In the genomic region with DNA sequence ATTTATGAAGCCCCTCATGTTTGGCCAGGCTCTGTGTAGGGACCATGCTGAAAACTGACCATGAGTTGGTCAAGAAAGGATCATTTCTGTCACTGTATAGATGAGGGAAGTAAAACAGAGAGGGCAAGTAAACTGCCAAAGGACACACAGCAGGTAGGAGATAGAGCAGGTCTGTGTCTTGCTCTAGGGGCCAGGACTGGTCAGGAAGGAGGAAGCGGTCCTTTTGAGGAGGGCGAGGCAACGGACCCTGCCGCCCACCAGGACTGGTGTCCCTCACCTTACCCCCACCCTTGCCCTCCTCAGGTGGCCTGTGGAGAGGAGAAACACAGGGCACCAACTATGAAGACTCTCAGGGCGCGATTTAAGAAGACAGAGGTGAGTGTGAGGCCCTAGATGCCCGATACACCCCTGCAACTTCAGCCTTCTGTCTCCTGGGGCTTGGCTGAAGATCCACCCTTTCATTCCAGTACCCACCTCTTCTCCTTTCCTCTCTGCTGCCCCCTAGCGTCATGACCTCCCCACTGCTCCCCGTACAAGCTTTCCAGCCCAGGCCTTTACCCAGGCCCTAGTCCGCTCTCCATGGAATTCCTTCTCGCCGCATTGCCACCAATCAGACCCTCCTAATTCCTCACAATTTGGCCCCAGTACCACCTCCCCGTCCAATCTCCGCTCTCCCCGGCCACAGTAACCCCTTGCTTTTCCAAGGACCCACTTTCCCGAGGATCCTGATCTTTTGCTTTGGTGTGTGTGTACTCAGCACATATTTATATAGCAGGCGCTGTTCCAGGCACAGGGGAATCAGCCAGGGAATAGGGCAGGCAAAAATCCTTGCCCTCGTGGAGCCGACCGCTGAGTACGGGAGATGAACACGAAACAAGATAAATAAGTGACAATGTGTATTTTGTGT, we compare ENCODE assay signal across 9 cellular contexts. TPM values are rescaled to one million over a fixed set of nuclear protein-coding genes. Genes with fewer than 3 reads are reported as not detected.
A peak's percentile ranks its signal among the peaks of the same experiment; 100 is the strongest.
DNase-seq lines count a peak whose midpoint lies in the region; ATAC-seq and TF ChIP-seq lines count a peak whose summit lies in the region.
"Had no signal": no experiment of that assay in that cellular context is flagged by ENCODE, and none has a peak within 500 bp of the region (broad histone marks: within the 10 kb centered on the region; RNA-seq: fewer than 3 reads in every experiment).

No MANE protein-coding gene starts in this region.

- no peaks in the 10 kb centered on the region for H3K9me3 ChIP-seq in right lobe of liver

- no peaks in the 10 kb centered on the region for H3K36me3 ChIP-seq in right lobe of liver

- ATAC-seq in right lobe of liver (peak; percentile 78 to 88 (median 82)), HG02798 (IDR thresholded peaks at IDR 0.05; ENCODE audit: poor library complexity, unreplicated experiment) (no peak)

- TF ChIP-seq POLR2A in right lobe of liver (IDR thresholded peaks at IDR 0.05) = peak; percentile 11

- H3K27ac ChIP-seq in 22Rv1 (peak overlapping the region; percentile 55), right lobe of liver (peak overlapping the region in 2 of 3 donors; percentile 61 to 74)

- no peaks in the 10 kb centered on the region for H3K27me3 ChIP-seq in right lobe of liver

- peaks cover 0 to 22% (median 3%) of the 10 kb centered on the region in 4 donors for H3K4me1 ChIP-seq in right lobe of liver

- H3K4me3 ChIP-seq in right lobe of liver = peak overlapping the region in 2 of 3 donors; percentile 20 to 26

- WGBS in right lobe of liver (ENCODE audit: insufficient coverage, low coverage, low lambda C conversion rate, missing lambda C conversion rate) = 15% methylated on average over 19 of the region's 22 CpGs

- TF ChIP-seq CTCF in 22Rv1 (IDR thresholded peaks at IDR 0.05) = peak; percentile 91
- TF ChIP-seq CTCF in GM13977 (IDR thresholded peaks at IDR 0.05; ENCODE audit: extremely low read depth, insufficient read depth, missing control alignments) = peak; percentile 79
- TF ChIP-seq CTCF in right lobe of liver (IDR thresholded peaks at IDR 0.05) = peak; percentile 83 to 91 (median 86)

- in situ Hi-C loops in GM13977 (cut with MboI; ENCODE audit: low pct_unique_long_range_greater_than_20kb, low sequenced_read_pairs, unreplicated experiment) = no loop called here

- intact Hi-C loops in right lobe of liver (cut with DNase I) = no loop called here

- DNase-seq in GM13977 (ENCODE audit: low spot score) (peak; percentile 87), NCI-H446 treated with DMSO at 0.1 percent for 48 hours (lab: John Stamatoyannopoulos, UW) (peak; percentile 15), cerebellar cortex (ENCODE audit: low spot score) (peak; percentile 77), right lobe of liver (peak; percentile 80 to 87 (median 85))
- peak; percentile 53 for DNase-seq in activated CD4-positive, alpha-beta T cell treated with anti-CD3 and anti-CD28 coated beads for 1 hour
- peak; percentile 56 to 69 (median 64) for DNase-seq in stimulated activated CD4-positive, alpha-beta T cell treated with anti-CD3 and anti-CD28 coated beads, TNF-alpha, amount 100 ng/mL, for 4 hours (ENCODE audit: low read depth in 3 of 3)

RNA-seq across cellular contexts. Expression of gene ANKRD24, which starts 3.9 kb away (rescaled TPM):
- 1 to 10 TPM; 1.2 to 4.8 (median 2.7) TPM for total RNA-seq in right lobe of liver

RNA-seq across cellular contexts. Expression of gene SIRT6, which starts 4.0 kb away (rescaled TPM):
- total RNA-seq in right lobe of liver = 10 to 100 TPM in 3 of 6 experiments, 1 to 10 TPM in 3; 7.9 to 21.6 (median 10.0) TPM

RNA-seq across cellular contexts. Expression of gene CREB3L3, which starts 32.9 kb away (rescaled TPM):
- 100 to 1,000 TPM in 4 of 6 experiments, 10 to 100 TPM in 2; 50.5 to 368 (median 199) TPM for total RNA-seq in right lobe of liver
- total RNA-seq: pulmonary artery endothelial cell had no signal

RNA-seq across cellular contexts. Expression of gene EBI3, which starts 43.0 kb away (rescaled TPM):
- 1 to 10 TPM in 5 of 6 experiments, under 1 TPM in 1; 0.73 to 4.1 (median 2.0) TPM for total RNA-seq in right lobe of liver

Comparison
In these comparisons a context has a peak if more than half of its experiments do, and no peak if none do; other contexts are left out.
1. DNase-seq: peak in every context shown above with its lines; median percentile 87 in GM13977; 85 in right lobe of liver; 77 in cerebellar cortex; 64 in stimulated activated CD4-positive, alpha-beta T cell treated with anti-CD3 and anti-CD28 coated beads, TNF-alpha, amount 100 ng/mL, for 4 hours; 53 in activated CD4-positive, alpha-beta T cell treated with anti-CD3 and anti-CD28 coated beads for 1 hour; 15 in NCI-H446 treated with DMSO at 0.1 percent for 48 hours.